Comparison of ENCODE assay signal across 8 cellular contexts in the genomic region with DNA sequence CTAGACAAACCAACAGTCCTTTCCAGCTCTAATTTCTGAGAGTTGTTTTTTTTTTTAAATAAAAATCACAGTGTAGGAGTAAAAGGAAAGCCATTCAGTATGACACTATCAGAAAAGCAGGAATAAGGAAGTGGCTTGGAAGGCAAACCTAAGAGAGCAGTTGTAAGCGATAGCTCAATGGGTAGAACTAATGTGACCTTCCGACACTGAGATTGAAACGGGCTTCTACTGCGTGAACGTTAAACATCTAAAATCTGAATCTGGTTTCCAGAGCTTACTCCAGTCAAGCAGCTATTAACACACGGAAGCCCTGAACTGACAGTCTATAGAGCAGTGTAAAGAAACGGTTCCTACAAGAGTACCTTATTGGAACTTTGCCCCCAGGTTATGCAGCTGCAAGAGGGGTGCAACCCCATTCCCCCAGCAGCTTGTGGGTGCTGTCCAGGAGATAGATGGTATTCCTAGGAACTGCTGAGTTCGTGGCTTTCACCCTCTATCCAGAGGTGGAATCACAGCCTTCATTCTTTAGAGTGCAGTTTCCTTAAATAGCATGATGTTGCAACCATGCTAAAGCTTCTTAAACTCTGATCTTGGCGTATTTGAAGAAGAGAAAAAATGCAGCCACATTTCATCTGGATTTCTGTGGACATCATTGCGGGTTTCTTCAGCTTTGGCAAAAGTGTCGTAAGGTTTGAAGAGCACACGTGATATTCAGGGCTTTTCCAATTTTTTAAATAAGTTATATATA. TPM values are rescaled to one million over a fixed set of nuclear protein-coding genes. Genes with fewer than 3 reads are reported as not detected.
DNase-seq lines count a peak whose midpoint lies in the region; ATAC-seq and TF ChIP-seq lines count a peak whose summit lies in the region.

No MANE protein-coding gene starts in this region.

- no peak for TF ChIP-seq CTCF in left lung (IDR thresholded peaks at IDR 0.05)

- no peaks in the 10 kb centered on the region for H3K36me3 ChIP-seq in left lung

- H3K27ac ChIP-seq in adipose tissue (ENCODE audit: low read depth, low read length) (peak overlapping the region; percentile 80), left lung (peak overlapping the region; percentile 95 to 98), temporal lobe (ENCODE audit: low read depth, low read length) (peak overlapping the region; percentile 99)

- peak; percentile 1 for ATAC-seq in left lung
- no peak for ATAC-seq in HG02623 (IDR thresholded peaks at IDR 0.05; ENCODE audit: unreplicated experiment)

- peak overlapping the region in 1 of 2 donors; percentile 44 for H3K4me3 ChIP-seq in left lung

- H3K4me1 ChIP-seq in left lung = peaks cover 13 to 54% of the 10 kb centered on the region in 2 donors

- DNase-seq in NCI-H510A treated with DMSO at 0.1 percent for 48 hours (lab: John Stamatoyannopoulos, UW) (peak; percentile 83), NCI-H510A (lab: John Stamatoyannopoulos, UW) (no peak), NCI-H345 (lab: John Stamatoyannopoulos, UW) (peak; percentile 54), left lung (no peak), OCI-M2 (lab: John Stamatoyannopoulos, UW; ENCODE audit: unreplicated experiment) (no peak)

- H3K27me3 ChIP-seq in left lung = no peaks in the 10 kb centered on the region

- intact Hi-C loops in left lung (cut with DNase I) = loop anchor here in 1 of 2 donors (5.0 kb wide), 2 partner anchors 109 to 469 kb away; no protein-coding TSS in a partner anchor

- H3K9me3 ChIP-seq in left lung = no peaks in the 10 kb centered on the region

- WGBS in adipose tissue, 3 donors = 9 to 15% (median 9%) methylated on average over 12 of the region's 12 CpGs

RNA-seq across cellular contexts. Expression of a gene that starts 3.3 kb away (rescaled TPM):
- 100 to 1,000 TPM in 1 of 3 donors, 10 to 100 TPM in 2; 51.2 to 135 (median 51.5) TPM for polyA plus RNA-seq in adipose tissue
- total RNA-seq in left lung (100 to 1,000 TPM; 114 to 135 TPM), temporal lobe (85.6 TPM)

Comparison
In these comparisons a context has a peak if more than half of its experiments do, and no peak if none do; other contexts are left out.
1. DNase-seq: peak in NCI-H510A treated with DMSO at 0.1 percent for 48 hours (single experiment) and NCI-H345 (single experiment); none in NCI-H510A (single experiment), left lung (0 of 2) and OCI-M2 (single experiment).
2. Peak in every context shown above with its lines, with median percentiles within 50 percentile points of each other: H3K27ac ChIP-seq.